In the genomic region with DNA sequence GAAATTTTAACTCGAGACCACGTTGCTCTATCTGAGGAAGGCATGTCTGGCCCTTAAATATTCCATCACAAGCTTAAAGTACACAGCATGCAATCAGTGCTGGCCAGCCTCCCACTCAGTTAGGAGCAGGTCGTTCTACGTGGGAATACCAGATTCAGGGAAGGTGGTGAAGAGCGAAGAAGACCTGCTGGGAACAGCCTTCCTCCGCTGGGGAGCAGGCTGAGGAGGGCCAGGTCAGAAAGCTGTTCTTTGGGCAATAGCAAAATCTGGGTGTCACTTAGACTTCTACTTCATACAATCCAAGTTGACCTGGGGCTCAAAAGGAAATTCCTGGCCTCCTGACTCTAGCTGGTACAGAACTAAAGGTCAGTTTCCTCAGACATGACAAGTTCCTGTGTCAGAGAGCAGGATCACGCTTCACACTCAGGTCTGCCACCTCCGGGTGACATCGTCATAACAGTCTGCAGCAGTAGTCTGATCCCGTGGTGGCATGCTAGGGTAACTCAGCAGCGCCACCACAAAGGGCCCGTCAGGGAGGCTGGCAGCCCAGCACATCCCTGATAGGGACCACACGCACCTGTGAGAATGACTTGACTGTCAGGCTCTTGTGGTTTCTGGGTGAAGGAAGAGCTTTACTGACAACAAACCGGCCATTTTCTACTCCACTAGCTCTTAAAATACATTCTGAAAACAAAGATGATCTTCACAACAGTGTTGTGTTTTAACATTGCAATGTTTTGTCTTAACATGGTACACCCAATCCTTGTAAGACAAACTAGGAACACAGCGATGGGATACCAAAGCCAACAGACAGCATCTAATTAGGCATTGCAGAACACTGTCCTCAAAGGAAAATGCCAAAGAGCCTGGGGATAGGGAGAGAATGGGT, we compare ENCODE assay signal across 8 cellular contexts. TPM values are rescaled to one million over a fixed set of nuclear protein-coding genes. Genes with fewer than 3 reads are reported as not detected.
DNase-seq lines count a peak whose midpoint lies in the region; ATAC-seq and TF ChIP-seq lines count a peak whose summit lies in the region.

No MANE protein-coding gene starts in this region.

- peak; percentile 94 for ATAC-seq in GM19328 (IDR thresholded peaks at IDR 0.05; ENCODE audit: unreplicated experiment)
- ATAC-seq in HG03280 (IDR thresholded peaks at IDR 0.05; ENCODE audit: unreplicated experiment), result peak; percentile 93
- no peak for ATAC-seq in sciatic nerve

- H3K36me3 Mint-ChIP-seq in T-helper 2 cell treated with Interferon-gamma antibody and Interleukin-4, amounts not matched to agents 5 μg/mL and 100 μg/mL, for 36 hours (ENCODE audit: low read depth), result no peaks in the 10 kb centered on the region
- H3K36me3 Mint-ChIP-seq in chondrocyte (ENCODE audit: low read depth), result peaks cover 4% of the 10 kb centered on the region

- no peak overlapping the region for H3K27ac Mint-ChIP-seq in T-helper 2 cell treated with Interferon-gamma antibody and Interleukin-4, amounts not matched to agents 5 μg/mL and 100 μg/mL, for 36 hours
- no peak overlapping the region for H3K27ac Mint-ChIP-seq in chondrocyte (ENCODE audit: unreplicated experiment)

- H3K9me3 Mint-ChIP-seq in T-helper 2 cell treated with Interferon-gamma antibody and Interleukin-4, amounts not matched to agents 5 μg/mL and 100 μg/mL, for 36 hours, result no peaks in the 10 kb centered on the region
- no peaks in the 10 kb centered on the region for H3K9me3 Mint-ChIP-seq in chondrocyte (ENCODE audit: low read depth)

- DNase-seq in CD1c-positive myeloid dendritic cell (ENCODE audit: extremely low spot score) (peak; percentile 67), chondrocyte (ENCODE audit: low spot score) (no peak), sciatic nerve (ENCODE audit: low spot score) (no peak), NCI-H1417 (lab: John Stamatoyannopoulos, UW) (no peak)
- peak; percentile 57 for DNase-seq in T-helper 2 cell treated with Interferon-gamma antibody and Interleukin-4, amounts not matched to agents 5 μg/mL and 100 μg/mL, for 36 hours (ENCODE audit: low spot score)
- DNase-seq in stimulated activated CD4-positive, alpha-beta T cell treated with anti-CD3 and anti-CD28 coated beads, Interleukin-2, amount 100 ng/mL, for 48 hours, result peak; percentile 35 to 49

- H3K4me3 Mint-ChIP-seq in T-helper 2 cell treated with Interferon-gamma antibody and Interleukin-4, amounts not matched to agents 5 μg/mL and 100 μg/mL, for 36 hours, result no peak overlapping the region
- H3K4me3 Mint-ChIP-seq in chondrocyte (ENCODE audit: unreplicated experiment), result no peak overlapping the region

- H3K4me1 Mint-ChIP-seq in T-helper 2 cell treated with Interferon-gamma antibody and Interleukin-4, amounts not matched to agents 5 μg/mL and 100 μg/mL, for 36 hours (ENCODE audit: low read depth), result peaks cover 8% of the 10 kb centered on the region
- no peaks in the 10 kb centered on the region for H3K4me1 Mint-ChIP-seq in chondrocyte (ENCODE audit: low read depth)

- peaks cover 2% of the 10 kb centered on the region for H3K27me3 Mint-ChIP-seq in T-helper 2 cell treated with Interferon-gamma antibody and Interleukin-4, amounts not matched to agents 5 μg/mL and 100 μg/mL, for 36 hours (ENCODE audit: low read depth)
- no peaks in the 10 kb centered on the region for H3K27me3 Mint-ChIP-seq in chondrocyte (ENCODE audit: low read depth)

- intact Hi-C loops in sciatic nerve (cut with DNase I), result no loop called here

- TF ChIP-seq CTCF in chondrocyte (IDR thresholded peaks at IDR 0.05), result peak; percentile 9

RNA-seq across cellular contexts. Expression of a gene that starts 35.2 kb away (rescaled TPM):
- total RNA-seq in chondrocyte (32.0 to 49.0 TPM (median 34.7 TPM) in 3 replicates), sciatic nerve (40.0 TPM)

RNA-seq across cellular contexts. Expression of a gene that starts 36.2 kb away (rescaled TPM):
- 9.5 to 41.3 TPM (median 13.1 TPM) in 3 replicates for total RNA-seq in chondrocyte
- 43.1 TPM for total RNA-seq in sciatic nerve

Comparison
In these comparisons a context has a peak if more than half of its experiments do, and no peak if none do; other contexts are left out.
1. DNase-seq: peak in CD1c-positive myeloid dendritic cell (single experiment), T-helper 2 cell treated with Interferon-gamma antibody and Interleukin-4, amounts not matched to agents 5 μg/mL and 100 μg/mL, for 36 hours (single experiment) and stimulated activated CD4-positive, alpha-beta T cell treated with anti-CD3 and anti-CD28 coated beads, Interleukin-2, amount 100 ng/mL, for 48 hours (2 of 2); none in chondrocyte (single experiment), sciatic nerve (single experiment) and NCI-H1417 (0 of 3).